Comparison of ENCODE assay signal across 1 cellular context in genomic region chr17:1643999-1644492, GRCh38.
TF ChIP-seq lines count a peak whose summit lies in the region.

No MANE protein-coding gene starts in this region.

TF ChIP-seq in HepG2, 621 proteins besides CTCF, POLR2A, EP300 and RAD21:
- no peak for TF ChIP-seq HNRNPK (IDR thresholded peaks at IDR 0.05; ENCODE audit: low read depth, low read length, poor library complexity, severe bottlenecking)
- TF ChIP-seq TIGD3 (CRISPR knock-in tag; IDR thresholded peaks at IDR 0.05; ENCODE audit: borderline replicate concordance) = no peak
- 0 out of 2 replicates have a peak, but pooled peaks have one; percentile 8 for TF ChIP-seq ZBTB38 (CRISPR knock-in tag; IDR thresholded peaks at IDR 0.05)
- TF ChIP-seq ARNTL (CRISPR knock-in tag; IDR thresholded peaks at IDR 0.05) = 0 out of 2 replicates have a peak, but pooled peaks have one; percentile 15
- 0 out of 2 replicates have a peak, but pooled peaks have one; percentile 17 for TF ChIP-seq ARNT2 (CRISPR knock-in tag; IDR thresholded peaks at IDR 0.05; ENCODE audit: low read depth)
- TF ChIP-seq ZC3H13 (CRISPR knock-in tag; IDR thresholded peaks at IDR 0.05) = no peak
- 0 out of 2 replicates have a peak, but pooled peaks have one; percentile 14 for TF ChIP-seq HNRNPL (IDR thresholded peaks at IDR 0.05; ENCODE audit: low read depth, low read length)
- TF ChIP-seq ZNF543 (CRISPR knock-in tag; IDR thresholded peaks at IDR 0.05) = no peak
- no peak for TF ChIP-seq SIX4 (CRISPR knock-in tag; IDR thresholded peaks at IDR 0.05)
- no peak for TF ChIP-seq FOXK2 (IDR thresholded peaks at IDR 0.05)
- 0 out of 2 replicates have a peak, but pooled peaks have one; percentile 20 for TF ChIP-seq ZFP91 (CRISPR knock-in tag; IDR thresholded peaks at IDR 0.05; ENCODE audit: borderline replicate concordance)
